Comparison of ENCODE assay signal across 8 cellular contexts in genomic region chr11:86245369-86246292, GRCh38.
DNase-seq lines count a peak whose midpoint lies in the region; ATAC-seq and TF ChIP-seq lines count a peak whose summit lies in the region.

No MANE protein-coding gene starts in this region.

- ATAC-seq in HG02798 (IDR thresholded peaks at IDR 0.05; ENCODE audit: poor library complexity, unreplicated experiment) = peak; percentile 3
- ATAC-seq in GM21786 (IDR thresholded peaks at IDR 0.05; ENCODE audit: unreplicated experiment) = no peak

- H3K36me3 ChIP-seq in GM06990 (ENCODE audit: control insufficient read depth, insufficient read depth, low read length) = no peaks in the 10 kb centered on the region

- TF ChIP-seq CTCF in GM06990 (IDR thresholded peaks at IDR 0.05; ENCODE audit: insufficient read depth, low read length, poor library complexity, severe bottlenecking) (no peak), astrocyte of the spinal cord (IDR thresholded peaks at IDR 0.05; ENCODE audit: low read depth, low read length) (no peak)

- peak overlapping the region; percentile 100 for H3K4me3 ChIP-seq in GM06990 (replicated peaks; ENCODE audit: low read depth, low read length)
- H3K4me3 ChIP-seq in astrocyte of the spinal cord (ENCODE audit: low read depth, low read length) = peak overlapping the region; percentile 92

- no peaks in the 10 kb centered on the region for H3K27me3 ChIP-seq in GM06990 (replicated peaks; ENCODE audit: control insufficient read depth, insufficient read depth, low read length)

- in situ Hi-C loops in astrocyte of the spinal cord (cut with HindIII; ENCODE audit: low sequenced_read_pairs) = no loop called here

- DNase-seq in GM06990 (ENCODE audit: extremely low read depth, insufficient read length) (peak; percentile 44), OCI-M1 (lab: John Stamatoyannopoulos, UW) (peak; percentile 90), astrocyte of the spinal cord (ENCODE audit: low read depth, low spot score) (peak; percentile 18), kidney tubule cell (ENCODE audit: low spot score) (peak; percentile 13), GM19238 (ENCODE audit: insufficient read length, low spot score) (no peak)
- peak; percentile 37 for DNase-seq in stimulated activated naive CD4-positive, alpha-beta T cell treated with Interleukin-2 at 50 U/mL for 16 hours (lab: John Stamatoyannopoulos, UW)
